Comparison of ENCODE assay signal across 23 cellular contexts in genomic region chr5:73441377-73441776, GRCh38. TPM values are rescaled to one million over a fixed set of nuclear protein-coding genes. Genes with fewer than 3 reads are reported as not detected.
"Had no signal": no experiment of that assay in that cellular context is flagged by ENCODE, and none has a peak within 500 bp of the region (broad histone marks: within the 10 kb centered on the region; RNA-seq: fewer than 3 reads in every experiment).

No MANE protein-coding gene starts in this region.

- H3K27ac Mint-ChIP-seq: endodermal cell; naive thymus-derived CD4-positive, alpha-beta T cell; nephron progenitor cell; stimulated activated memory B cell treated with anti-CD40 and anti-IgM and Interleukin-4, amounts not matched to agents 10 μg/mL and 1 μg/mL and 100 μg/mL, for 72 hours; stimulated activated naive CD8-positive, alpha-beta T cell treated with anti-CD3 and anti-CD28 coated beads, Interleukin-15, Interleukin-2, amounts not matched to agents 100 ng/mL and 50 ng/mL, for 24 hours had no signal

- FAIRE-seq: endothelial cell of umbilical vein had no signal

- DNase-seq: dermis blood vessel endothelial cell; endodermal cell; erythroblast; foreskin keratinocyte; heart left ventricle; hippocampal formation; kidney glomerular epithelial cell; mesendoderm; naive thymus-derived CD4-positive, alpha-beta T cell; nephron progenitor cell; right lobe of liver; spleen; stimulated activated CD4-positive, alpha-beta T cell treated with anti-CD3 and anti-CD28 coated beads, Interleukin-15, amount 100 ng/mL, for 24 hours; stimulated activated CD4-positive, alpha-beta T cell treated with anti-CD3 and anti-CD28 coated beads, Interleukin-1b, Interleukin-23, amount 100 ng/mL, for 48 hours; stimulated activated CD4-positive, alpha-beta T cell treated with anti-CD3 and anti-CD28 coated beads, Interleukin-4, amount 100 ng/mL, for 24 hours; tibial artery; upper lobe of right lung had no signal

- H3K9me3 Mint-ChIP-seq: endodermal cell; stimulated activated memory B cell treated with anti-CD40 and anti-IgM and Interleukin-4, amounts not matched to agents 10 μg/mL and 1 μg/mL and 100 μg/mL, for 72 hours; stimulated activated naive CD8-positive, alpha-beta T cell treated with anti-CD3 and anti-CD28 coated beads, Interleukin-15, Interleukin-2, amounts not matched to agents 100 ng/mL and 50 ng/mL, for 24 hours had no signal

- H3K36me3 Mint-ChIP-seq: stimulated activated memory B cell treated with anti-CD40 and anti-IgM and Interleukin-4, amounts not matched to agents 10 μg/mL and 1 μg/mL and 100 μg/mL, for 72 hours had no signal

- H3K4me3 Mint-ChIP-seq: endodermal cell; naive thymus-derived CD4-positive, alpha-beta T cell; nephron progenitor cell; stimulated activated memory B cell treated with anti-CD40 and anti-IgM and Interleukin-4, amounts not matched to agents 10 μg/mL and 1 μg/mL and 100 μg/mL, for 72 hours; stimulated activated naive CD8-positive, alpha-beta T cell treated with anti-CD3 and anti-CD28 coated beads, Interleukin-15, Interleukin-2, amounts not matched to agents 100 ng/mL and 50 ng/mL, for 24 hours had no signal

RNA-seq across cellular contexts. Expression of gene FOXD1, which starts 7.2 kb away (rescaled TPM):
- total RNA-seq: liver, lung microvascular endothelial cell, right lobe of liver, vagina had no signal
- polyA plus RNA-seq: liver; naive thymus-derived CD4-positive, alpha-beta T cell had no signal
